ENCODE assay signal across 21 cellular contexts in the genomic region with DNA sequence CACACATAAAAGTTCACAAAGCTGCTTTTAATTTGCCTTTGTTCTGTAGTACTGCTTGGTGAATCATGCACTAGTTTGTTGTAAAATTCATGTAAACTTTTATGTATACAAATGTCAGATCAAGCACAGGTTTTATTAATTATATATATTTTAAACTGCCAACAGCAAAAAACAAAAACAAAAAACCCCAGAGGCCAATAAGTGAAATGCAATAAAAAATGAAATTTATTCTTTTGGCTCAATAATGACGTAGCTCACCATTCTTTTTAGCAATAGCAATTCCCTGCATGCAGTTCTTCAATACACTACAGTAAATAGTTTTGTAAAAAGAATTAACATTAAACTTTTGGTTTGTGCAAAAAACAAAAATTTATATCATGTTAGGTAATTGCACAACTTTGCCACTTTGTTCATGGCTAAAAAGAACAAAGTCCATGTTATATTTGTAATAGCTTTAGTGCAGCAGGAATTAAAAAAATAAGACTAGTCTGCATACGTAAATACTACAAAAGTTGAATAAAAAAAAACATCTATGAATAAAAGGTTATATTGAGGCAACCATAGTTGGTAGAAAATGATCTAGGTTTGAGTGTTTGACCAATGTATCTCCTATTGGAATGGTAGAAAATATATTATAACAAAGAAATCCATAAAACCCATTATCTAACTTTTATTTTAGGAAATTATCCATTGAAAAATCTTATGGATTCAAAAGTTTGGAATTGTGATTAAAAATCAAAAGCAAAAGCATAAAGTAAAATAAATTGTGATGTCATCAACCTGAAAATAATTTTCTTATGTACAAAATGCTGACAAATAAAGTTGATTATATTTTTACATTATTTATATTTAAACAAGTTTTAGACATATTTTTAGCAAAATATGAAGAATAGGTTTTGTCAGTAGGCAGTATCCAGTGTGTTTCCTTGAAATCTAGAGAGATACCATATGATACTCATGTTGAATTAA.
DNase-seq lines count a peak whose midpoint lies in the region; ATAC-seq, FAIRE-seq and TF ChIP-seq lines count a peak whose summit lies in the region.
"Had no signal": no experiment of that assay in that cellular context is flagged by ENCODE, and none has a peak within 500 bp of the region (broad histone marks: within the 10 kb centered on the region; RNA-seq: fewer than 3 reads in every experiment).

No MANE protein-coding gene starts in this region.

- H3K4me2 ChIP-seq in H9 (ENCODE audit: insufficient read depth, insufficient read length, low read length) = no peak overlapping the region
- H3K4me2 ChIP-seq: A549 had no signal

- H2AFZ ChIP-seq in H9 (ENCODE audit: low read length) = no peak overlapping the region

- H3K36me3 Mint-ChIP-seq in H9 (ENCODE audit: insufficient read depth in 1 of 3, low read depth in 3 of 3) (no peaks in the 10 kb centered on the region; a peak in 1 of 7 replicates), glutamatergic neuron (ENCODE audit: unreplicated experiment) (peaks cover 12% of the 10 kb centered on the region)
- H3K36me3 Mint-ChIP-seq: IgD-negative memory B cell had no signal

- H3K9me3 ChIP-seq in H9 (ENCODE audit: control insufficient read depth, low read depth, low read length) (no peaks in the 10 kb centered on the region), pancreas (no peaks in the 10 kb centered on the region)
- H3K9me3 ChIP-seq: A549, HAP-1 had no signal

- H2AK5ac ChIP-seq in H9 (ENCODE audit: insufficient read length, low read length) = no peak overlapping the region

- H3K36me3 ChIP-seq in pancreas = no peaks in the 10 kb centered on the region
- H3K36me3 ChIP-seq: HAP-1 had no signal

- WGBS in H9 (ENCODE audit: extremely low coverage, insufficient read length, low lambda C conversion rate) = no CpG with 5 or more reads among the region's 2 CpGs
- WGBS in pancreas, 2 donors = 66 to 79% methylated on average over 2 of the region's 2 CpGs

- H4K20me1 ChIP-seq in H9 (ENCODE audit: control insufficient read depth, insufficient read depth, insufficient read length) = no peaks in the 10 kb centered on the region

- no peak overlapping the region for H3K9ac ChIP-seq in H9 (ENCODE audit: extremely low read depth, insufficient read length, low read length)

- ATAC-seq in pancreas = no peak
- ATAC-seq in GM18858 (IDR thresholded peaks at IDR 0.05; ENCODE audit: unreplicated experiment) = no peak
- ATAC-seq: A549, Right ventricle myocardium inferior had no signal

- no peak overlapping the region for H2BK5ac ChIP-seq in H9 (ENCODE audit: insufficient read length, low read length)

- H4K91ac ChIP-seq in H9 (ENCODE audit: insufficient read length, low read depth, low read length) = no peak overlapping the region

- H2BK15ac ChIP-seq in H9 (ENCODE audit: low read depth, low read length) = no peak overlapping the region

- H3K23me2 ChIP-seq in H9 (ENCODE audit: insufficient read length, low read depth, low read length, poor library complexity, severe bottlenecking) = no peaks in the 10 kb centered on the region

- H3K9me3 Mint-ChIP-seq in H9 (no peaks in the 10 kb centered on the region), glutamatergic neuron (ENCODE audit: unreplicated experiment) (peaks cover 1% of the 10 kb centered on the region)

- 0 out of 3 replicates have a peak, but pooled peaks have one; percentile 15 for TF ChIP-seq CTCF in H9 (conservative IDR thresholded peaks at IDR 0.05)
- peak; percentile 46 for TF ChIP-seq CTCF in glutamatergic neuron (IDR thresholded peaks at IDR 0.05; ENCODE audit: partially characterized antibody, unreplicated experiment)
- TF ChIP-seq CTCF in pancreas (IDR thresholded peaks at IDR 0.05) = no peak
- TF ChIP-seq CTCF in GM20000 (IDR thresholded peaks at IDR 0.05; ENCODE audit: extremely low read depth, missing control alignments) = no peak

- no peak overlapping the region for H3K56ac ChIP-seq in H9 (ENCODE audit: insufficient read length, low read depth, low read length)

- no peaks in the 10 kb centered on the region for H3K79me1 ChIP-seq in H9 (ENCODE audit: insufficient read depth, low read depth, low read length, poor library complexity, severe bottlenecking)

- no peak overlapping the region for H3K14ac ChIP-seq in H9 (ENCODE audit: insufficient read depth, low read length)

- H3K4me1 ChIP-seq in H9 (ENCODE audit: insufficient read depth, low read length) (peaks cover 2% of the 10 kb centered on the region; the same call in 1 of the 2 replicates), pancreas (no peaks in the 10 kb centered on the region)
- H3K4me1 ChIP-seq: A549, HAP-1 had no signal

- no peaks in the 10 kb centered on the region for H3K27me3 ChIP-seq in H9 (ENCODE audit: insufficient read depth, low read length)
- no peaks in the 10 kb centered on the region for H3K27me3 ChIP-seq in pancreas

- H3K4me3 ChIP-seq in pancreas = no peak overlapping the region
- H3K4me3 ChIP-seq: A549, HAP-1 had no signal

- no peak overlapping the region for H2BK120ac ChIP-seq in H9 (ENCODE audit: low read depth, low read length, poor library complexity, severe bottlenecking)

- H3K27me3 Mint-ChIP-seq in H9 (ENCODE audit: low read depth) = no peaks in the 10 kb centered on the region
- no peaks in the 10 kb centered on the region for H3K27me3 Mint-ChIP-seq in glutamatergic neuron (ENCODE audit: unreplicated experiment)
- H3K27me3 Mint-ChIP-seq: B cell, IgD-negative memory B cell had no signal

- no peak overlapping the region for H3K4ac ChIP-seq in H9 (ENCODE audit: low read depth, low read length)

- H3K4me1 Mint-ChIP-seq in H9 (peaks cover 6 to 7% of the 10 kb centered on the region in 2 experiments), glutamatergic neuron (ENCODE audit: low read depth, unreplicated experiment) (no peaks in the 10 kb centered on the region)
- H3K4me1 Mint-ChIP-seq: B cell had no signal

- H3K4me3 Mint-ChIP-seq in H9 = no peak overlapping the region
- no peak overlapping the region for H3K4me3 Mint-ChIP-seq in glutamatergic neuron (ENCODE audit: unreplicated experiment)
- H3K4me3 Mint-ChIP-seq: B cell, IgD-negative memory B cell had no signal

- FAIRE-seq in TTC549 (lab: Jason Lieb, UNC) = peak; percentile 72
- FAIRE-seq in pancreas (lab: Jason Lieb, UNC) = peak; percentile 54
- FAIRE-seq: A549, HTR-8/SVneo had no signal

- no peaks in the 10 kb centered on the region for H3K79me2 ChIP-seq in H9 (ENCODE audit: insufficient read depth, low read length)

- H2BK12ac ChIP-seq in H9 (ENCODE audit: insufficient read length, low read depth, low read length) = no peak overlapping the region

- H3K23ac ChIP-seq in H9 (ENCODE audit: insufficient read length, low read depth, low read length) = no peak overlapping the region

- H3K27ac Mint-ChIP-seq in H9 (no peak overlapping the region), glutamatergic neuron (ENCODE audit: unreplicated experiment) (no peak overlapping the region)
- H3K27ac Mint-ChIP-seq: B cell, IgD-negative memory B cell had no signal

- no peak overlapping the region for H4K8ac ChIP-seq in H9 (replicated peaks; ENCODE audit: insufficient read length, low read depth, low read length)

- no peak overlapping the region for H3T11ph ChIP-seq in H9 (ENCODE audit: low read length)

- H3K18ac ChIP-seq in H9 (ENCODE audit: insufficient read length, low read depth, low read length) = no peak overlapping the region

- H2BK20ac ChIP-seq in H9 (ENCODE audit: low read depth, low read length, poor library complexity, severe bottlenecking) = no peak overlapping the region

- intact Hi-C loops in pancreas (cut with DNase I) = no loop called here

- no peak overlapping the region for H3K27ac ChIP-seq in H9 (ENCODE audit: insufficient read length, low read depth, low read length)
- no peak overlapping the region for H3K27ac ChIP-seq in pancreas
- H3K27ac ChIP-seq: A549 had no signal

- no peak overlapping the region for H4K5ac ChIP-seq in H9 (ENCODE audit: insufficient read length, low read depth, low read length)

- no peak for DNase-seq in H9
- DNase-seq in glutamatergic neuron = no peak
- no peak for DNase-seq in pancreas
- no peak for DNase-seq in NCI-H1694 (lab: John Stamatoyannopoulos, UW)
- DNase-seq in KBM-7 = no peak
- DNase-seq in GM20000 (ENCODE audit: low spot score) = no peak
- DNase-seq: DMS79, Karpas-422, NCI-H1417, NCI-H187 treated with DMSO at 0.1 percent for 48 hours, NCI-H2107, NCI-H446 treated with DMSO at 0.1 percent for 48 hours, NCI-H526 treated with DMSO at 0.1 percent for 48 hours had no signal

- in situ Hi-C loops in KBM-7 (cut with MboI; ENCODE audit: low pct_unique_long_range_greater_than_20kb, low sequenced_read_pairs) = no loop called here

Comparison
In these comparisons a context has a peak if more than half of its experiments do, and no peak if none do; other contexts are left out.
1. CTCF ChIP-seq: peak in H9 (single experiment) and glutamatergic neuron (single experiment); none in pancreas (0 of 4) and GM20000 (single experiment).